In genomic region chr1:211680752-211681327, GRCh38 we compare ENCODE assay signal across 1 cellular context.
TF ChIP-seq lines count a peak whose summit lies in the region.

No MANE protein-coding gene starts in this region.

TF ChIP-seq in K562, 482 proteins besides CTCF, POLR2A, EP300 and RAD21 (continued from another document and continues in another):
- no peak for TF ChIP-seq HOMEZ (CRISPR knock-in tag; IDR thresholded peaks at IDR 0.05)
- TF ChIP-seq TBP (optimal IDR thresholded peaks at IDR 0.05; ENCODE audit: low read depth, low read length), result peak; percentile 40
- TF ChIP-seq GABPA (tag; conservative IDR thresholded peaks at IDR 0.05; ENCODE audit: low read depth), result peak; percentile 48; the same call in 1 of the 2 replicates
- 0 out of 4 replicates have a peak, but pooled peaks of 1 of the 2 experiments have one; percentile 21 for TF ChIP-seq MAZ (CRISPR knock-in tag; conservative IDR thresholded peaks at IDR 0.05 in 1 of 2, IDR thresholded peaks at IDR 0.05 in 1 of 2)
- 0 out of 2 replicates have a peak, but pooled peaks have one; percentile 11 for TF ChIP-seq MAFF (IDR thresholded peaks at IDR 0.05; ENCODE audit: low read length)
- TF ChIP-seq CREB3 (tag; conservative IDR thresholded peaks at IDR 0.05; ENCODE audit: low read depth), result peak; percentile 83
- TF ChIP-seq CXXC5 (CRISPR knock-in tag; IDR thresholded peaks at IDR 0.05), result peak; percentile 46
- TF ChIP-seq TOE1 (IDR thresholded peaks at IDR 0.05; ENCODE audit: borderline replicate concordance), result 0 out of 2 replicates have a peak, but pooled peaks have one; percentile 12
- no peak for TF ChIP-seq TOE1 (CRISPR knock-in tag; IDR thresholded peaks at IDR 0.05; ENCODE audit: borderline replicate concordance, low read depth)
- TF ChIP-seq RFX1 (IDR thresholded peaks at IDR 0.05), result no peak
- TF ChIP-seq MEIS2 (IDR thresholded peaks at IDR 0.05; ENCODE audit: partially characterized antibody), result peak; percentile 68
- no peak for TF ChIP-seq SIX5 (IDR thresholded peaks at IDR 0.05; ENCODE audit: borderline replicate concordance in 1 of 2, insufficient read depth in 1 of 2, low read depth in 1 of 2, low read length in 2 of 2)
- 0 out of 4 replicates have a peak, but pooled peaks of 1 of the 2 experiments have one; percentile 36 for TF ChIP-seq FOXK2 (conservative IDR thresholded peaks at IDR 0.05 in 1 of 2, IDR thresholded peaks at IDR 0.05 in 1 of 2; ENCODE audit: low read depth in 2 of 2)
- TF ChIP-seq SOX6 (IDR thresholded peaks at IDR 0.05), result peak; percentile 21; the same call in 1 of the 2 replicates
- TF ChIP-seq PYGO2 (tag; IDR thresholded peaks at IDR 0.05), result 0 out of 2 replicates have a peak, but pooled peaks have one; percentile 20
- TF ChIP-seq SMARCB1 (IDR thresholded peaks at IDR 0.05; ENCODE audit: insufficient read length, low read depth), result no peak
- peak; percentile 85; the same call in 1 of the 2 replicates for TF ChIP-seq LCOR (CRISPR knock-in tag; IDR thresholded peaks at IDR 0.05)
- peak; percentile 94 for TF ChIP-seq SMC3 (conservative IDR thresholded peaks at IDR 0.05; ENCODE audit: insufficient read depth, low read depth, low read length)
- TF ChIP-seq ZBTB2 (IDR thresholded peaks at IDR 0.05), result peak; percentile 79
- peak in 1 of 2 experiments; percentile 58 for TF ChIP-seq NCOA2 (IDR thresholded peaks at IDR 0.05; ENCODE audit: partially characterized antibody in 2 of 2)
- TF ChIP-seq MAFK (IDR thresholded peaks at IDR 0.05; ENCODE audit: low read length), result no peak
- TF ChIP-seq MGA (IDR thresholded peaks at IDR 0.05), result peak; percentile 46; the same call in 1 of the 2 replicates
- TF ChIP-seq SMAD3 (CRISPR knock-in tag; conservative IDR thresholded peaks at IDR 0.05), result peak; percentile 52; the same call in 1 of the 2 replicates
- peak; percentile 96 to 98 for TF ChIP-seq RCOR1 (IDR thresholded peaks at IDR 0.05; ENCODE audit: borderline replicate concordance in 1 of 2, low read depth in 2 of 2, low read length in 2 of 2)
- TF ChIP-seq SIN3B (IDR thresholded peaks at IDR 0.05; ENCODE audit: low read depth), result no peak
- TF ChIP-seq DDX20 (tag; IDR thresholded peaks at IDR 0.05; ENCODE audit: low read depth), result 0 out of 2 replicates have a peak, but pooled peaks have one; percentile 40
- TF ChIP-seq ZFX (CRISPR knock-in tag; IDR thresholded peaks at IDR 0.05), result no peak
- 0 out of 2 replicates have a peak, but pooled peaks have one; percentile 20 for TF ChIP-seq KLF16 (IDR thresholded peaks at IDR 0.05)
- TF ChIP-seq ZNF384 (IDR thresholded peaks at IDR 0.05; ENCODE audit: low read depth, low read length), result 0 out of 2 replicates have a peak, but pooled peaks have one; percentile 25
- 0 out of 2 replicates have a peak, but pooled peaks have one; percentile 52 for TF ChIP-seq HEY1 (CRISPR knock-in tag; IDR thresholded peaks at IDR 0.05; ENCODE audit: borderline replicate concordance)
- no peak for TF ChIP-seq ZNF717 (CRISPR knock-in tag; IDR thresholded peaks at IDR 0.05)
- TF ChIP-seq ZNF24 (IDR thresholded peaks at IDR 0.05), result peak; percentile 60; the same call in 1 of the 2 replicates
- TF ChIP-seq ELF1 (tag; IDR thresholded peaks at IDR 0.05), result 0 out of 2 replicates have a peak, but pooled peaks have one; percentile 24
- 0 out of 2 replicates have a peak, but pooled peaks have one; percentile 42 for TF ChIP-seq GABPB1 (CRISPR knock-in tag; IDR thresholded peaks at IDR 0.05)
- no peak for TF ChIP-seq YBX1 (IDR thresholded peaks at IDR 0.05)
- TF ChIP-seq TEAD4 (IDR thresholded peaks at IDR 0.05; ENCODE audit: low read length), result peak; percentile 53; the same call in 1 of the 2 replicates
- TF ChIP-seq TEAD4 (CRISPR knock-in tag; IDR thresholded peaks at IDR 0.05; ENCODE audit: borderline replicate concordance), result no peak
- 0 out of 2 replicates have a peak, but pooled peaks have one; percentile 14 for TF ChIP-seq BHLHE40 (IDR thresholded peaks at IDR 0.05; ENCODE audit: low read length)
- TF ChIP-seq JUND (IDR thresholded peaks at IDR 0.05; ENCODE audit: borderline replicate concordance, low read depth, low read length), result 0 out of 2 replicates have a peak, but pooled peaks have one; percentile 11
- TF ChIP-seq JUND (tag; IDR thresholded peaks at IDR 0.05; ENCODE audit: borderline replicate concordance, low read depth, low read length), result peak; percentile 36; the same call in 1 of the 3 replicates
- no peak for TF ChIP-seq KDM2B (CRISPR knock-in tag; IDR thresholded peaks at IDR 0.05)
- peak; percentile 97 for TF ChIP-seq DEAF1 (CRISPR knock-in tag; IDR thresholded peaks at IDR 0.05)
- TF ChIP-seq CBFA2T3 (IDR thresholded peaks at IDR 0.05), result peak; percentile 44
- peak in 1 of 2 experiments; percentile 74; a peak in 2 of 4 replicates for TF ChIP-seq ZNF639 (CRISPR knock-in tag; conservative IDR thresholded peaks at IDR 0.05 in 1 of 2, IDR thresholded peaks at IDR 0.05 in 1 of 2)
- TF ChIP-seq TBL1XR1 (IDR thresholded peaks at IDR 0.05; ENCODE audit: low read length in 2 of 2), result 0 out of 4 replicates have a peak, but pooled peaks of 1 of the 2 experiments have one; percentile 14
- peak; percentile 53 for TF ChIP-seq ATF7 (IDR thresholded peaks at IDR 0.05)
- peak; percentile 78; the same call in 1 of the 2 replicates for TF ChIP-seq STAG1 (CRISPR knock-in tag; IDR thresholded peaks at IDR 0.05; ENCODE audit: borderline replicate concordance)
- peak; percentile 54; the same call in 1 of the 2 replicates for TF ChIP-seq L3MBTL2 (IDR thresholded peaks at IDR 0.05)
